ENCODE assay signal across 24 cellular contexts in genomic region chr4:111499291-111499690, GRCh38.
DNase-seq lines count a peak whose midpoint lies in the region; ATAC-seq, FAIRE-seq and TF ChIP-seq lines count a peak whose summit lies in the region.
"Had no signal": no experiment of that assay in that cellular context is flagged by ENCODE, and none has a peak within 500 bp of the region (broad histone marks: within the 10 kb centered on the region; RNA-seq: fewer than 3 reads in every experiment).

No MANE protein-coding gene starts in this region.

- H3K14ac ChIP-seq in IMR-90 (replicated peaks; ENCODE audit: low read depth, low read length), result no peak overlapping the region

- 0 out of 2 replicates have a peak, but pooled peaks cover 2% of the 10 kb centered on the region for H3K4me1 ChIP-seq in IMR-90 (ENCODE audit: control insufficient read depth, insufficient read depth, low read length)
- no peaks in the 10 kb centered on the region for H3K4me1 ChIP-seq in tibial artery
- no peaks in the 10 kb centered on the region for H3K4me1 ChIP-seq in right cardiac atrium (ENCODE audit: control insufficient read depth, insufficient read depth, low read length)
- H3K4me1 ChIP-seq: BLaER1 treated with 17β-estradiol and CSF1 and Interleukin-3, amounts not matched to agents 10 nM and 100 nM had no signal

- TF ChIP-seq CTCF in AG09319 (IDR thresholded peaks at IDR 0.05; ENCODE audit: low read depth, low read length), result no peak
- TF ChIP-seq CTCF in IMR-90 (conservative IDR thresholded peaks at IDR 0.05; ENCODE audit: low read depth, low read length), result no peak
- TF ChIP-seq CTCF in fibroblast of villous mesenchyme (IDR thresholded peaks at IDR 0.05; ENCODE audit: insufficient read depth, low read depth, low read length), result no peak
- TF ChIP-seq CTCF in tibial artery (IDR thresholded peaks at IDR 0.05), result no peak

- peak; percentile 91 for FAIRE-seq in endometrium (lab: Jason Lieb, UNC)
- FAIRE-seq: A204.1, D721Med, GM12891, GM18507, H1 had no signal

- H2BK20ac ChIP-seq in IMR-90 (ENCODE audit: low read depth, low read length), result no peak overlapping the region

- TF ChIP-seq RAD21 in IMR-90 (IDR thresholded peaks at IDR 0.05; ENCODE audit: low read length), result no peak

- CTCF ChIA-PET in IMR-90 (lab: Yijun Ruan, JAX), result no interaction called here

- no peak overlapping the region for H2BK120ac ChIP-seq in IMR-90 (ENCODE audit: low read depth, low read length)

- ATAC-seq in IMR-90 (ENCODE audit: low read depth) (peak; percentile 81), right cardiac atrium (no peak)

- WGBS in IMR-90 (ENCODE audit: extremely low coverage in 2 of 2, insufficient read length in 1 of 2), 2 experiments, result 0% methylated on average over 1 of the region's 3 CpGs; no CpG with 5 or more reads in 1 of the 2 experiments
- whole genome bisulfite sequencing in right cardiac atrium, result 41% methylated on average over 3 of the region's 3 CpGs

- DNase-seq in AG09319 (ENCODE audit: extremely low read depth, low read depth) (peak; percentile 19), IMR-90 (peak; percentile 61), fibroblast of villous mesenchyme (ENCODE audit: low read depth) (peak; percentile 42), tibial artery (no peak), DMS53 treated with DMSO at 0.1 percent for 48 hours (lab: John Stamatoyannopoulos, UW; ENCODE audit: unreplicated experiment) (no peak), right cardiac atrium (no peak), NCI-H2081 (lab: John Stamatoyannopoulos, UW) (no peak)
- DNase-seq: AML-193; BE2C; CD4-positive, alpha-beta T cell; CD8-positive, alpha-beta memory T cell; DMS 273 treated with DMSO at 0.1 percent for 48 hours; DMS79 treated with DMSO at 0.1 percent for 48 hours; GF-D8; H7; HCEC 1CT had no signal

- H2BK5ac ChIP-seq in IMR-90 (ENCODE audit: low read depth, low read length, poor library complexity, severe bottlenecking), result peak overlapping the region; percentile 26

- H3K9me1 ChIP-seq in IMR-90 (ENCODE audit: insufficient read depth, low read length), result no peaks in the 10 kb centered on the region; the same call in 1 of the 2 replicates

- no peak for TF ChIP-seq POLR2A in IMR-90 (IDR thresholded peaks at IDR 0.05; ENCODE audit: low read depth, low read length)

- H4K8ac ChIP-seq in IMR-90 (ENCODE audit: low read depth in 2 of 2, low read length in 2 of 2), result peak overlapping the region in 1 of 2 experiments; percentile 65; a peak in 1 of 4 replicates

- no peak overlapping the region for H3K9ac ChIP-seq in IMR-90 (ENCODE audit: low read depth, low read length)
- H3K9ac ChIP-seq: BLaER1 treated with 17β-estradiol and CSF1 and Interleukin-3, amounts not matched to agents 10 nM and 100 nM had no signal

- in situ Hi-C loops in IMR-90 (cut with MboI; ENCODE audit: low sequenced_read_pairs), result no loop called here

- no peaks in the 10 kb centered on the region for H3K79me1 ChIP-seq in IMR-90 (ENCODE audit: low read depth in 1 of 2, low read length in 2 of 2)

- H3K27me3 ChIP-seq in IMR-90 (ENCODE audit: control insufficient read depth, insufficient read depth, low read length), result no peaks in the 10 kb centered on the region
- no peaks in the 10 kb centered on the region for H3K27me3 ChIP-seq in tibial artery
- no peaks in the 10 kb centered on the region for H3K27me3 ChIP-seq in right cardiac atrium (ENCODE audit: control insufficient read depth, insufficient read depth)
- H3K27me3 ChIP-seq: BE2C; BLaER1 treated with 17β-estradiol and CSF1 and Interleukin-3, amounts not matched to agents 10 nM and 100 nM had no signal

- H2AK9ac ChIP-seq in IMR-90 (replicated peaks; ENCODE audit: low read depth, low read length, poor library complexity), result no peak overlapping the region

- no peak overlapping the region for H3K23ac ChIP-seq in IMR-90 (ENCODE audit: low read depth, low read length)

- H3K9me3 ChIP-seq in IMR-90 (ENCODE audit: control insufficient read depth, insufficient read depth, low read length) (no peaks in the 10 kb centered on the region), tibial artery (no peaks in the 10 kb centered on the region), right cardiac atrium (ENCODE audit: control insufficient read depth, low read length) (no peaks in the 10 kb centered on the region)
- H3K9me3 ChIP-seq: BE2C; BLaER1 treated with 17β-estradiol and CSF1 and Interleukin-3, amounts not matched to agents 10 nM and 100 nM had no signal

- POLR2A ChIA-PET in IMR-90 (lab: Charles Lee; ENCODE audit: unreplicated experiment), result no interaction called here

- H2AK5ac ChIP-seq in IMR-90 (ENCODE audit: low read depth, low read length), result no peak overlapping the region

- dilution Hi-C loops in IMR-90 (cut with HindIII; ENCODE audit: low sequenced_read_pairs, unreplicated experiment), result no loop called here

- H2AFZ ChIP-seq in IMR-90 (replicated peaks; ENCODE audit: low read length, poor library complexity), result no peak overlapping the region

- no peak overlapping the region for H3K4ac ChIP-seq in IMR-90 (ENCODE audit: low read depth, low read length)

- no peak overlapping the region for H3K56ac ChIP-seq in IMR-90 (ENCODE audit: extremely low read depth, insufficient read depth, low read length)

- H4K20me1 ChIP-seq in IMR-90 (ENCODE audit: insufficient read depth, low read length), result no peaks in the 10 kb centered on the region
- H4K20me1 ChIP-seq: BLaER1 treated with 17β-estradiol and CSF1 and Interleukin-3, amounts not matched to agents 10 nM and 100 nM had no signal

- intact Hi-C loops in IMR-90 (cut with micrococcal nuclease) (no loop called here), tibial artery (cut with DNase I; ENCODE audit: low total_unique reads) (no loop called here), right cardiac atrium (cut with DNase I) (no loop called here)

- H3K4me2 ChIP-seq in IMR-90 (ENCODE audit: low read depth, low read length), result no peak overlapping the region
- H3K4me2 ChIP-seq: BLaER1 treated with 17β-estradiol and CSF1 and Interleukin-3, amounts not matched to agents 10 nM and 100 nM had no signal

- H3K36me3 ChIP-seq in IMR-90 (ENCODE audit: control insufficient read depth, insufficient read depth, low read length) (no peaks in the 10 kb centered on the region), tibial artery (no peaks in the 10 kb centered on the region)
- H3K36me3 ChIP-seq: BE2C; BLaER1 treated with 17β-estradiol and CSF1 and Interleukin-3, amounts not matched to agents 10 nM and 100 nM had no signal

- H3K4me3 ChIP-seq in IMR-90 (ENCODE audit: insufficient read depth, low read depth, low read length) (no peak overlapping the region), fibroblast of villous mesenchyme (ENCODE audit: low read depth, low read length) (no peak overlapping the region), tibial artery (no peak overlapping the region), right cardiac atrium (ENCODE audit: low read length) (no peak overlapping the region)
- H3K4me3 ChIP-seq: BLaER1 treated with 17β-estradiol and CSF1 and Interleukin-3, amounts not matched to agents 10 nM and 100 nM had no signal

- H4K91ac ChIP-seq in IMR-90 (ENCODE audit: insufficient read depth, low read depth, low read length), result no peak overlapping the region; the same call in 1 of the 2 replicates

- H2BK15ac ChIP-seq in IMR-90 (ENCODE audit: low read depth, low read length), result peak overlapping the region; percentile 60; the same call in 1 of the 3 replicates

- H3K27ac ChIP-seq in IMR-90 (ENCODE audit: insufficient read depth, low read length) (no peak overlapping the region), tibial artery (no peak overlapping the region), right cardiac atrium (ENCODE audit: low read length) (no peak overlapping the region)
- H3K27ac ChIP-seq: 22Rv1; BLaER1 treated with 17β-estradiol and CSF1 and Interleukin-3, amounts not matched to agents 10 nM and 100 nM had no signal

- H4K5ac ChIP-seq in IMR-90 (ENCODE audit: low read depth, low read length), result no peak overlapping the region

- no peak overlapping the region for H3K18ac ChIP-seq in IMR-90 (ENCODE audit: low read depth, low read length)

- BruUV-seq in IMR-90 (replicated peaks; lab: Mats Ljungman, UMichigan), result no TSS peak

TF ChIP-seq in IMR-90, 13 proteins besides CTCF, POLR2A, EP300 and RAD21:
- TF ChIP-seq MXI1 (IDR thresholded peaks at IDR 0.05; ENCODE audit: borderline replicate concordance, low read depth, low read length), result no peak
- TF ChIP-seq FOS (IDR thresholded peaks at IDR 0.05; ENCODE audit: low read depth, low read length), result no peak
- no peak for TF ChIP-seq BHLHE40 (IDR thresholded peaks at IDR 0.05; ENCODE audit: low read depth, low read length)
- TF ChIP-seq USF2 (IDR thresholded peaks at IDR 0.05; ENCODE audit: low read depth, low read length), result no peak

Comparison
In these comparisons a context has a peak if more than half of its experiments do, and no peak if none do; other contexts are left out.
1. DNase-seq: peak in AG09319 (single experiment), IMR-90 (single experiment) and fibroblast of villous mesenchyme (single experiment); none in tibial artery (0 of 2), DMS53 treated with DMSO at 0.1 percent for 48 hours (single experiment), right cardiac atrium (0 of 3) and NCI-H2081 (0 of 2).